ENCODE assay signal across 15 cellular contexts in genomic region chr7:158416283-158416933, GRCh38.
"Had no signal": no experiment of that assay in that cellular context is flagged by ENCODE, and none has a peak within 500 bp of the region (broad histone marks: within the 10 kb centered on the region; RNA-seq: fewer than 3 reads in every experiment).

No MANE protein-coding gene starts in this region.

- H3K36me3 ChIP-seq: gastrocnemius medialis, neural progenitor cell, tibial nerve had no signal

- ATAC-seq: activated CD8-positive, alpha-beta T cell treated with anti-CD3 and anti-CD28 coated beads for 36 hours; gastrocnemius medialis; left ventricle myocardium superior had no signal

- DNase-seq: activated CD4-positive, alpha-beta T cell treated with anti-CD3 and anti-CD28 coated beads for 1 hour; activated CD8-positive, alpha-beta memory T cell treated with anti-CD3 and anti-CD28 coated beads, Interleukin-2, amount 50 U/mL, for 4 hours; activated CD8-positive, alpha-beta T cell treated with anti-CD3 and anti-CD28 coated beads for 36 hours; activated naive CD4-positive, alpha-beta T cell treated with anti-CD3 and anti-CD28 coated beads for 36 hours; caudate nucleus; effector memory CD4-positive, alpha-beta T cell; gastrocnemius medialis; left ventricle myocardium superior; SW 1271; T-helper 9 cell had no signal

- H3K9me3 ChIP-seq: gastrocnemius medialis had no signal

- H3K27me3 ChIP-seq: gastrocnemius medialis, neural progenitor cell, tibial nerve had no signal

- H3K4me1 ChIP-seq: gastrocnemius medialis, parathyroid adenoma had no signal

- H3K4me3 ChIP-seq: gastrocnemius medialis, neural progenitor cell, skin epidermis, tibial nerve had no signal

- H3K27ac ChIP-seq: epithelial cell of prostate, gastrocnemius medialis, neural progenitor cell, parathyroid adenoma, skin epidermis, tibial nerve had no signal
